ENCODE assay signal across 11 cellular contexts in genomic region chr22:19691721-19692341, GRCh38. TPM values are rescaled to one million over a fixed set of nuclear protein-coding genes. Genes with fewer than 3 reads are reported as not detected.
A peak's percentile ranks its signal among the peaks of the same experiment; 100 is the strongest.
DNase-seq lines count a peak whose midpoint lies in the region; ATAC-seq, FAIRE-seq and TF ChIP-seq lines count a peak whose summit lies in the region.
"Had no signal": no experiment of that assay in that cellular context is flagged by ENCODE, and none has a peak within 500 bp of the region (broad histone marks: within the 10 kb centered on the region; RNA-seq: fewer than 3 reads in every experiment).

No MANE protein-coding gene starts in this region.

- no peaks in the 10 kb centered on the region for H3K36me3 Mint-ChIP-seq in stimulated activated memory B cell treated with anti-CD40 and anti-IgM and Interleukin-4, amounts not matched to agents 10 μg/mL and 1 μg/mL and 100 μg/mL, for 72 hours

- H3K4me1 Mint-ChIP-seq in stimulated activated memory B cell treated with anti-CD40 and anti-IgM and Interleukin-4, amounts not matched to agents 10 μg/mL and 1 μg/mL and 100 μg/mL, for 72 hours, result no peaks in the 10 kb centered on the region

- H3K4me3 ChIP-seq in breast epithelium, result peak overlapping the region; percentile 1 to 56 (median 28)
- H3K4me3 ChIP-seq in kidney (ENCODE audit: low read length in 2 of 2), result peak overlapping the region; percentile 2
- H3K4me3 ChIP-seq: GM12878 had no signal

- intact Hi-C loops in breast epithelium (cut with DNase I; ENCODE audit: low total_unique reads) (no loop called here), kidney (cut with DNase I) (loop anchor here (5.0 kb wide), 1 partner anchor 150 kb away; no protein-coding TSS in a partner anchor)

- FAIRE-seq in kidney (lab: Jason Lieb, UNC), result no peak
- FAIRE-seq: GM12878 had no signal

- DNase-seq in HEK293T (ENCODE audit: extremely low spot score) (peak; percentile 65), breast epithelium (ENCODE audit: low spot score in 2 of 2) (peak; percentile 50 to 76), kidney (no peak), stromal cell of bone marrow (ENCODE audit: low read depth) (peak; percentile 8), NCI-H1930 (lab: John Stamatoyannopoulos, UW) (no peak), T-helper 9 cell (no peak)
- DNase-seq: activated CD4-positive, alpha-beta T cell treated with anti-CD3 and anti-CD28 coated beads for 48 hours; NCI-H2171 had no signal

- TF ChIP-seq CTCF in breast epithelium (IDR thresholded peaks at IDR 0.05) (no peak), kidney (IDR thresholded peaks at IDR 0.05; ENCODE audit: borderline replicate concordance, extremely low read depth, insufficient read depth) (no peak)

- H3K27ac ChIP-seq in breast epithelium (peak overlapping the region; percentile 70 to 82), kidney (ENCODE audit: low read depth in 2 of 2, low read length in 2 of 2) (no peak overlapping the region)

- POLR2A ChIA-PET in HEK293T (lab: Yijun Ruan, JAX), result interaction anchor here (0.7 to 1.3 kb wide), 4 partner anchors 10 to 786 kb away, joined by 3 to 4 read pairs (median 3); partner anchors contain the start of gene DGCR6

- CTCF ChIA-PET in HEK293T (lab: Yijun Ruan, JAX), result interaction anchor here (0.8 to 1.8 kb wide), 2 partner anchors 12 to 14 kb away, joined by 3 to 11 read pairs; no protein-coding TSS in a partner anchor

- H3K9ac ChIP-seq in kidney (ENCODE audit: low read length in 2 of 2), result no peak overlapping the region

- no peak overlapping the region for H3K27ac Mint-ChIP-seq in stimulated activated memory B cell treated with anti-CD40 and anti-IgM and Interleukin-4, amounts not matched to agents 10 μg/mL and 1 μg/mL and 100 μg/mL, for 72 hours

- no peak overlapping the region for H3K4me3 Mint-ChIP-seq in stimulated activated memory B cell treated with anti-CD40 and anti-IgM and Interleukin-4, amounts not matched to agents 10 μg/mL and 1 μg/mL and 100 μg/mL, for 72 hours

- no peaks in the 10 kb centered on the region for H3K9me3 Mint-ChIP-seq in stimulated activated memory B cell treated with anti-CD40 and anti-IgM and Interleukin-4, amounts not matched to agents 10 μg/mL and 1 μg/mL and 100 μg/mL, for 72 hours

- H3K9me3 ChIP-seq in breast epithelium (no peaks in the 10 kb centered on the region), kidney (ENCODE audit: control insufficient read depth in 1 of 2, low read length in 2 of 2) (no peaks in the 10 kb centered on the region)

- H3K36me3 ChIP-seq in breast epithelium (no peaks in the 10 kb centered on the region), kidney (ENCODE audit: control insufficient read depth in 1 of 2, insufficient read depth in 2 of 2, low read length in 2 of 2) (no peaks in the 10 kb centered on the region)

- H3K27me3 Mint-ChIP-seq in stimulated activated memory B cell treated with anti-CD40 and anti-IgM and Interleukin-4, amounts not matched to agents 10 μg/mL and 1 μg/mL and 100 μg/mL, for 72 hours, result peaks cover 66% of the 10 kb centered on the region

- ATAC-seq in stimulated activated memory B cell treated with anti-CD40 and anti-IgM and Interleukin-4, amounts not matched to agents 10 μg/mL and 1 μg/mL and 100 μg/mL, for 72 hours, result no peak
- ATAC-seq in GM18873 (IDR thresholded peaks at IDR 0.05; ENCODE audit: low FRiP score, unreplicated experiment), result no peak
- ATAC-seq: GM12878 had no signal

- H3K27me3 ChIP-seq in breast epithelium, result no peaks in the 10 kb centered on the region

- H3K4me1 ChIP-seq in breast epithelium (no peaks in the 10 kb centered on the region), kidney (ENCODE audit: control insufficient read depth in 1 of 2, insufficient read depth in 1 of 2, low read depth in 1 of 2, low read length in 2 of 2) (peaks cover 0 to 3% of the 10 kb centered on the region in 2 donors)

- no peak for TF ChIP-seq POLR2A in breast epithelium (IDR thresholded peaks at IDR 0.05)

TF ChIP-seq in HEK293T, 16 proteins besides CTCF, POLR2A, EP300 and RAD21:
- TF ChIP-seq ELF4 (IDR thresholded peaks at IDR 0.05) (no peak), HDGF (IDR thresholded peaks at IDR 0.05; ENCODE audit: borderline replicate concordance) (peak; percentile 51; the same call in 1 of the 2 replicates), ZNF384 (IDR thresholded peaks at IDR 0.05) (no peak)

RNA-seq across cellular contexts. Expression of gene SEPTIN5, which starts 22.5 kb away (rescaled TPM):
- total RNA-seq in breast epithelium, result 10 to 100 TPM in 2 of 3 donors, 1 to 10 TPM in 1; 5.4 to 33.8 (median 18.4) TPM
- total RNA-seq in kidney, result 10.4 TPM
- polyA plus RNA-seq in kidney (ENCODE audit: insufficient read depth, low read depth, low replicate concordance), result 13.0 TPM

RNA-seq across cellular contexts. Expression of gene GP1BB, which starts 31.5 kb away (rescaled TPM):
- total RNA-seq in breast epithelium (1 to 10 TPM; 1.3 to 6.2 (median 2.9) TPM), kidney (1.9 TPM)
- polyA plus RNA-seq in kidney (ENCODE audit: insufficient read depth, low read depth, low replicate concordance), result 4.1 TPM

Comparison
In these comparisons a context has a peak if more than half of its experiments do, and no peak if none do; other contexts are left out.
1. DNase-seq: peak in HEK293T (single experiment), breast epithelium (2 of 2) and stromal cell of bone marrow (single experiment); none in kidney (single experiment), NCI-H1930 (0 of 2) and T-helper 9 cell (single experiment).
2. H3K27ac ChIP-seq: peak in breast epithelium (2 of 2); none in kidney (0 of 2).